9 cellular contexts compared by ENCODE assay signal in the genomic region with DNA sequence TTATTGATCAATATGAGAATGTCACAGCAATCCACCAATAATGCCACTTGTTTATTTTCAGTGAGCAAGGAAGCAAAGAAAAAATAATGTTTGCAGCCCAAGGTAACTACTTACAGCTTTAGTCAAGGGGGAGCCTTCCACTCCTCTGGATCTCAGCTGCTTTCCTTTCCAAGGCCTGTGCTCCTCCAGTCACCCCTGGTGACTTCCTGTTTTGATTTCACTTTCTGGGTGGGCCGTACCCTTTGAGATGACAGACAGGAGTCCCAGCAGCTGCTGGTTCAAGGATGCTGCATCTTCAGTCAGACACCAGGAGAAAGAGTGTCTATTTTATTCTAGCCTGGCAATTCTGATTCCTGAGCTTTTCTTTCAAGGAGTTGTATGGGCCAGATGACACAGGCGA. TPM values are rescaled to one million over a fixed set of nuclear protein-coding genes. Genes with fewer than 3 reads are reported as not detected.
A peak's percentile ranks its signal among the peaks of the same experiment; 100 is the strongest.
DNase-seq lines count a peak whose midpoint lies in the region; ATAC-seq and TF ChIP-seq lines count a peak whose summit lies in the region.
"Had no signal": no experiment of that assay in that cellular context is flagged by ENCODE, and none has a peak within 500 bp of the region (broad histone marks: within the 10 kb centered on the region; RNA-seq: fewer than 3 reads in every experiment).

No MANE protein-coding gene starts in this region.

- peak overlapping the region; percentile 77 for H3K4me3 Mint-ChIP-seq in natural killer cell

- H3K9me2 ChIP-seq in Karpas-422 (replicated peaks; ENCODE audit: insufficient read depth, low read length): no peaks in the 10 kb centered on the region

- DNase-seq in GM10248 (ENCODE audit: extremely low spot score) (peak; percentile 70), Karpas-422 (peak; percentile 83), activated T-cell treated with anti-CD3 and anti-CD28 coated beads for 24 hours (ENCODE audit: low read depth) (peak; percentile 24), natural killer cell (peak; percentile 21), NCI-H510A (lab: John Stamatoyannopoulos, UW) (no peak), midbrain (lab: John Stamatoyannopoulos, UW) (no peak), NCI-H2227 (lab: John Stamatoyannopoulos, UW; ENCODE audit: unreplicated experiment) (no peak)

- intact Hi-C loops in natural killer cell (cut with micrococcal nuclease): loop anchor here (5.0 kb wide), 1 partner anchor 49 kb away; a partner anchor contains a TSS

- peak; percentile 93 for ATAC-seq in GM21717 (IDR thresholded peaks at IDR 0.05; ENCODE audit: unreplicated experiment)
- ATAC-seq in natural killer cell: peak; percentile 83 to 93 (median 90)

- H3K36me3 ChIP-seq in Karpas-422 (ENCODE audit: insufficient read depth, low read length): no peaks in the 10 kb centered on the region
- H3K36me3 ChIP-seq: cardiac muscle cell had no signal

- H3K9ac ChIP-seq in Karpas-422 (ENCODE audit: low read length): peak overlapping the region; percentile 61

- no peaks in the 10 kb centered on the region for H4K20me1 ChIP-seq in Karpas-422 (ENCODE audit: insufficient read depth, low read depth, low read length)

- H3K4me1 Mint-ChIP-seq in natural killer cell: peaks cover 26 to 41% of the 10 kb centered on the region in 2 donors

- H3K27me3 ChIP-seq in Karpas-422 (ENCODE audit: low read length): no peaks in the 10 kb centered on the region
- H3K27me3 ChIP-seq: cardiac muscle cell had no signal

- peaks cover 4% of the 10 kb centered on the region; the same call in 1 of the 2 replicates for H3K79me2 ChIP-seq in Karpas-422 (ENCODE audit: low read length)

- peak overlapping the region; percentile 75 to 88 for H3K27ac Mint-ChIP-seq in natural killer cell

- no peaks in the 10 kb centered on the region for H3K36me3 Mint-ChIP-seq in natural killer cell

- H3K4me1 ChIP-seq in Karpas-422 (ENCODE audit: low read length): peaks cover 44% of the 10 kb centered on the region

- peak overlapping the region; percentile 60 for H3K4me3 ChIP-seq in Karpas-422 (ENCODE audit: low read length)
- H3K4me3 ChIP-seq: cardiac muscle cell had no signal

- peak overlapping the region; percentile 69 for H3K4me2 ChIP-seq in Karpas-422 (ENCODE audit: low read depth, low read length, poor library complexity, severe bottlenecking)

- H2AFZ ChIP-seq in Karpas-422 (ENCODE audit: low read length): no peak overlapping the region; the same call in 1 of the 2 replicates

- CTCF ChIA-PET in GM10248 (lab: Yijun Ruan, JAX): interaction anchor here (0.6 to 2.2 kb wide), 13 partner anchors 9 to 483 kb away, joined by 3 to 8 read pairs (median 4); a partner anchor contains a TSS

- H3K9me3 ChIP-seq in Karpas-422 (ENCODE audit: low read length): no peaks in the 10 kb centered on the region

- no peaks in the 10 kb centered on the region for H3K27me3 Mint-ChIP-seq in natural killer cell (ENCODE audit: low read depth in 2 of 2)

- POLR2A ChIA-PET in GM10248 (lab: Yijun Ruan, JAX): interaction anchor here (0.7 to 1.0 kb wide), 2 partner anchors 19 to 51 kb away, joined by 3 read pairs; a partner anchor contains a TSS

- no peaks in the 10 kb centered on the region for H3K9me3 Mint-ChIP-seq in natural killer cell

- no peak overlapping the region for H3K27ac ChIP-seq in Karpas-422 (ENCODE audit: low read length)
- H3K27ac ChIP-seq: cardiac muscle cell had no signal

- no peak for TF ChIP-seq CTCF in GM10248 (IDR thresholded peaks at IDR 0.05; ENCODE audit: control extremely low read depth, extremely low read depth, low read depth, missing control alignments)
- no peak for TF ChIP-seq CTCF in natural killer cell (IDR thresholded peaks at IDR 0.05)

RNA-seq across cellular contexts. Expression of a gene that starts 5.6 kb away (rescaled TPM):
- total RNA-seq in Karpas-422 (2014; rRNA removed; shearing (Covaris generic); ENCODE audit: low replicate concordance): 43.4 and 48.9 TPM in 2 replicates
- total RNA-seq in natural killer cell: 10 to 100 TPM; 20.3 to 31.9 (median 25.4) TPM
- total RNA-seq: cardiac muscle cell had no signal

RNA-seq across cellular contexts. Expression of a gene that starts 35.2 kb away (rescaled TPM):
- 0.60 and 0.72 TPM in 2 replicates for total RNA-seq in Karpas-422 (2014; rRNA removed; shearing (Covaris generic); ENCODE audit: low replicate concordance)
- 1 to 10 TPM; 2.5 to 3.6 (median 3.0) TPM for total RNA-seq in natural killer cell

RNA-seq across cellular contexts. Expression of a gene that starts 49.4 kb away (rescaled TPM):
- not detected in 2 replicates for total RNA-seq in Karpas-422 (2014; rRNA removed; shearing (Covaris generic); ENCODE audit: low replicate concordance)
- total RNA-seq in natural killer cell: 1 to 10 TPM in 2 of 3 donors, not detected in 1; 1.1 to 1.6 TPM
- total RNA-seq: cardiac muscle cell had no signal

RNA-seq across cellular contexts. Expression of a gene that starts 51.1 kb away (rescaled TPM):
- 1,944 and 3,479 TPM in 2 replicates for total RNA-seq in Karpas-422 (2014; rRNA removed; shearing (Covaris generic); ENCODE audit: low replicate concordance)
- 100 to 1,000 TPM; 585 to 801 (median 769) TPM for total RNA-seq in natural killer cell

Comparison
In these comparisons a context has a peak if more than half of its experiments do, and no peak if none do; other contexts are left out.
1. DNase-seq: peak in GM10248 (single experiment), Karpas-422 (single experiment), activated T-cell treated with anti-CD3 and anti-CD28 coated beads for 24 hours (single experiment) and natural killer cell (single experiment); none in NCI-H510A (single experiment), midbrain (single experiment) and NCI-H2227 (single experiment).